8 cellular contexts compared by ENCODE assay signal in the genomic region with DNA sequence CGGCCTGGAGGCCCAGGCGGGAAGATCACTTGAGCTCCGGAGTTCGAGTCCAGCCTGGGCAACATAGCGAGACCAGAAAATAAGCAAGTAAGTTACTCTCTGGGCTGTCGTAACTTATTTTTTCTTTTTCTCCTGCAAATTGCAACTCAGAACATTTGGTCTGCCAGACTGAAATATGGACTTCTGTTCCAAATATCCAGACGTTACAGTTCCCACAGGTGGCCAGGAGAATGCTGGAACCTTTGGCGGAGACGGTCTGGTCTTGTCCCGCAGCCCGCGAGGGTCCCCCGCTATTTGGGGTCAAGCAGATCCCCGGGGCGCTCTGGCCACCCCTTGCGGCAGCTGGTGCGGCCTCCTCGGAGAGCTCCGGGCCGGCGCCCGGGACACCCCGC. TPM values are rescaled to one million over a fixed set of nuclear protein-coding genes. Genes with fewer than 3 reads are reported as not detected.
A peak's percentile ranks its signal among the peaks of the same experiment; 100 is the strongest.
DNase-seq lines count a peak whose midpoint lies in the region; ATAC-seq and TF ChIP-seq lines count a peak whose summit lies in the region.

No MANE protein-coding gene starts in this region.

- H3K9me3 Mint-ChIP-seq in natural killer cell treated with Interleukin-12 subunit alpha and Interleukin-12 subunit beta and Interleukin-15 and Interleukin-18, amount 100 ng/mL, for 72 hours: no peaks in the 10 kb centered on the region

- no peak for ATAC-seq in natural killer cell treated with Interleukin-12 subunit alpha and Interleukin-12 subunit beta and Interleukin-15 and Interleukin-18, amount 100 ng/mL, for 72 hours
- ATAC-seq in GM21786 (IDR thresholded peaks at IDR 0.05; ENCODE audit: unreplicated experiment): no peak

- H3K4me3 ChIP-seq in AG09309 (ENCODE audit: control insufficient read depth, low read depth, low read length): peak overlapping the region; percentile 48
- H3K4me3 ChIP-seq in MG63: peak overlapping the region; percentile 53
- peak overlapping the region; percentile 73 to 80 for H3K4me3 ChIP-seq in duodenal mucosa (ENCODE audit: low read depth in 1 of 2, low read length in 2 of 2)

- H3K27me3 ChIP-seq in MG63 (no peaks in the 10 kb centered on the region), duodenal mucosa (ENCODE audit: control insufficient read depth in 1 of 2, insufficient read depth in 2 of 2, low read length in 2 of 2) (no peaks in the 10 kb centered on the region)

- peaks cover 0 to 3% of the 10 kb centered on the region in 2 donors for H3K4me1 Mint-ChIP-seq in natural killer cell treated with Interleukin-12 subunit alpha and Interleukin-12 subunit beta and Interleukin-15 and Interleukin-18, amount 100 ng/mL, for 72 hours (ENCODE audit: low read depth in 2 of 2)

- no peak for TF ChIP-seq CTCF in AG09309 (IDR thresholded peaks at IDR 0.05; ENCODE audit: control insufficient read depth, insufficient read depth, low read depth, low read length, missing control alignments)

- peak overlapping the region; percentile 69 to 87 for H3K9ac ChIP-seq in duodenal mucosa (ENCODE audit: low read depth in 1 of 2, low read length in 2 of 2)

- no peaks in the 10 kb centered on the region for H3K9me3 ChIP-seq in MG63
- H3K9me3 ChIP-seq in duodenal mucosa (ENCODE audit: control insufficient read depth in 1 of 2, low read length in 2 of 2): no peaks in the 10 kb centered on the region

- H3K4me3 Mint-ChIP-seq in natural killer cell treated with Interleukin-12 subunit alpha and Interleukin-12 subunit beta and Interleukin-15 and Interleukin-18, amount 100 ng/mL, for 72 hours: peak overlapping the region; percentile 54

- no peak overlapping the region for H3K27ac Mint-ChIP-seq in natural killer cell treated with Interleukin-12 subunit alpha and Interleukin-12 subunit beta and Interleukin-15 and Interleukin-18, amount 100 ng/mL, for 72 hours

- no peaks in the 10 kb centered on the region for H3K36me3 Mint-ChIP-seq in natural killer cell treated with Interleukin-12 subunit alpha and Interleukin-12 subunit beta and Interleukin-15 and Interleukin-18, amount 100 ng/mL, for 72 hours

- H3K4me1 ChIP-seq in duodenal mucosa (ENCODE audit: control insufficient read depth in 1 of 2, insufficient read depth in 2 of 2, low read length in 2 of 2): peaks cover 8 to 9% of the 10 kb centered on the region in 2 donors

- DNase-seq in AG09309 (ENCODE audit: low read depth): no peak
- no peak for DNase-seq in MG63
- no peak for DNase-seq in natural killer cell treated with Interleukin-12 subunit alpha and Interleukin-12 subunit beta and Interleukin-15 and Interleukin-18, amount 100 ng/mL, for 72 hours (ENCODE audit: low spot score)
- DNase-seq in MV-4-11 (lab: John Stamatoyannopoulos, UW): no peak
- no peak for DNase-seq in SW480 (ENCODE audit: low spot score)
- no peak for DNase-seq in amniotic stem cell (lab: John Stamatoyannopoulos, UW)

- H3K36me3 ChIP-seq in MG63: no peaks in the 10 kb centered on the region
- no peaks in the 10 kb centered on the region for H3K36me3 ChIP-seq in duodenal mucosa (ENCODE audit: control insufficient read depth in 1 of 2, insufficient read depth in 2 of 2, low read length in 2 of 2)

- peak overlapping the region; percentile 82 for H3K27ac ChIP-seq in duodenal mucosa (ENCODE audit: low read depth, low read length)

- H3K27me3 Mint-ChIP-seq in natural killer cell treated with Interleukin-12 subunit alpha and Interleukin-12 subunit beta and Interleukin-15 and Interleukin-18, amount 100 ng/mL, for 72 hours: peaks cover 25 to 27% of the 10 kb centered on the region in 2 donors

RNA-seq across cellular contexts. Expression of a gene that starts 0.5 kb away (rescaled TPM):
- 0.07 and 0.47 TPM in 2 replicates for total RNA-seq in MG63 (2014; rRNA removed; shearing (Covaris generic); ENCODE audit: low replicate concordance)
- total RNA-seq in natural killer cell treated with Interleukin-12 subunit alpha and Interleukin-12 subunit beta and Interleukin-15 and Interleukin-18, amount 100 ng/mL, for 72 hours: 1 to 10 TPM; 1.2 to 1.9 TPM

RNA-seq across cellular contexts. Expression of a gene that starts 44.1 kb away (rescaled TPM):
- 5.9 TPM in 1 of 2 replicates, not detected in the other for total RNA-seq in MG63 (2014; rRNA removed; shearing (Covaris generic); ENCODE audit: low replicate concordance)
- total RNA-seq in natural killer cell treated with Interleukin-12 subunit alpha and Interleukin-12 subunit beta and Interleukin-15 and Interleukin-18, amount 100 ng/mL, for 72 hours: 10 to 100 TPM in 1 of 2 donors, 1 to 10 TPM in 1; 7.1 to 14.7 TPM
